In the genomic region with DNA sequence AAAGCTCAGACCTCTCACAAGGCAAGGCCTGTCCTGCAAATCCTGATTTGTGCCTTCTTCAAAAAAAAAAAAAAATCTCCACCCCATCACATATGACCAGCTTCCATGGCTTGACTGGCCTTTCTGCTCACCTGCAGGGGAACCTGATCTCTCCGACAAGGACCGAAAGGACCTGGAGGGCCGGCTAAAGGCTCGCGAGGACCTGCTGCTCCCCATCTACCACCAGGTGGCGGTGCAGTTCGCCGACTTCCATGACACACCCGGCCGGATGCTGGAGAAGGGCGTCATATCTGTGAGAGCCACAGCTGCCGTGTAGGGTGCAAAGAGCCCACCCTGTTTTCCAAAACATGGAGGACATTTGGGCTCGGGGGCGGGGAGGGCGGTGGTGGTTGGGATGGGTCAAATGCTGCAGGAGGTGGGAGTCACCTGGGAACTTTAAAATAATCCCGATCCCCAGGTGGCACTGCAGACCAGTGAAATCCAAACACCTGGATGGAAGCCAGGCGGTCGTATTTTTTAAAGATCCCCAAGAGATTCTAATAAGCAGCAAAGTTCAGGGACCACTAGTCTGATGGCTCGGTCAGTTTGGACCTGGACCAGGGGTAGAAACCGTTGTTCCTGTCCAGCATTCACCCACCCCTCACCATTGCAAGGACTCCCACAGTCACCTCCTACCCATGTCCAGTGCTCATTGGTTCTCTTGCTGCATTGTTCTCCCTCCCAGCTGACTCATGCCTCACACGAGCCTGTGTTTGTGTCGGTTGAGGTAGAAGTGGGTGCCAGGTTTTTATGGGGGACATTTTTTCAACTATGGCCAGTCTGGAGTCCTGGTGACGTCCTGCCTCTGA, we compare ENCODE assay signal across 8 cellular contexts. TPM values are rescaled to one million over a fixed set of nuclear protein-coding genes. Genes with fewer than 3 reads are reported as not detected.
DNase-seq lines count a peak whose midpoint lies in the region; ATAC-seq, FAIRE-seq and TF ChIP-seq lines count a peak whose summit lies in the region.

No MANE protein-coding gene starts in this region.

- POLR2A ChIA-PET in WTC11 (lab: Charles Lee): interaction anchor here (0.7 kb wide), 1 partner anchor 61 kb away, joined by 4 read pairs; no protein-coding TSS in a partner anchor

- H3K27me3 Mint-ChIP-seq in WTC11 (ENCODE audit: low read depth): no peaks in the 10 kb centered on the region

- H3K27ac ChIP-seq in thoracic aorta: no peak overlapping the region

- no peak for TF ChIP-seq POLR2A in GM12891 (IDR thresholded peaks at IDR 0.05; ENCODE audit: low read depth, low read length)
- TF ChIP-seq POLR2A in GM18505 (IDR thresholded peaks at IDR 0.05; ENCODE audit: borderline replicate concordance, extremely low read depth, insufficient read depth, insufficient read length): no peak

- no peaks in the 10 kb centered on the region; the same call in 1 of the 2 replicates for H3K36me3 Mint-ChIP-seq in WTC11

- FAIRE-seq in GM12891 (lab: Jason Lieb, UNC): peak; percentile 76

- no peaks in the 10 kb centered on the region for H3K27me3 ChIP-seq in thoracic aorta (replicated peaks; ENCODE audit: insufficient read depth)

- H3K9me3 ChIP-seq in thoracic aorta: peaks cover 4% of the 10 kb centered on the region

- DNase-seq in ACHN (peak; percentile 85), GM12891 (ENCODE audit: insufficient read length, low spot score) (peak; percentile 84), NCI-H2107 (lab: John Stamatoyannopoulos, UW) (peak; percentile 92), WTC11 (ENCODE audit: low spot score) (peak; percentile 95), epidermal melanocyte (ENCODE audit: insufficient read length, low spot score) (peak; percentile 61), midbrain (lab: John Stamatoyannopoulos, UW) (peak; percentile 66), thoracic aorta (ENCODE audit: low spot score) (no peak)

- TF ChIP-seq CTCF in WTC11 (IDR thresholded peaks at IDR 0.05) (peak; percentile 58; the same call in 1 of the 2 replicates), thoracic aorta (IDR thresholded peaks at IDR 0.05) (peak; percentile 49)

- no peaks in the 10 kb centered on the region for H3K9me3 Mint-ChIP-seq in WTC11

- H3K4me3 ChIP-seq in thoracic aorta: no peak overlapping the region

- ATAC-seq in WTC11 (peak; percentile 90), thoracic aorta (ENCODE audit: insufficient number of reproducible peaks, low FRiP score, low read depth) (no peak), GM18505 (IDR thresholded peaks at IDR 0.05; ENCODE audit: unreplicated experiment) (no peak)

- H3K4me3 Mint-ChIP-seq in WTC11: no peak overlapping the region

- no peak overlapping the region for H3K27ac Mint-ChIP-seq in WTC11

- H3K4me1 Mint-ChIP-seq in WTC11: peaks cover 10% of the 10 kb centered on the region

- CTCF ChIA-PET in WTC11 (lab: Charles Lee): interaction anchor here (0.5 to 3.9 kb wide), 47 partner anchors 9 to 213 kb away, joined by 3 to 55 read pairs (median 4); partner anchors contain the start of genes FOXN4, KCTD10 and UBE3B

- H3K4me1 ChIP-seq in thoracic aorta (ENCODE audit: control insufficient read depth in 1 of 2, low read depth in 2 of 2): no peaks in the 10 kb centered on the region

- in situ Hi-C loops in ACHN (cut with HindIII; ENCODE audit: low pct_ligation_motif_present, low pct_unique_long_range_greater_than_20kb, low sequenced_read_pairs): no loop called here

- peaks cover 25% of the 10 kb centered on the region for H3K36me3 ChIP-seq in thoracic aorta

TF ChIP-seq in GM12891, 5 proteins besides CTCF, POLR2A, EP300 and RAD21:
- TF ChIP-seq SPI1 (IDR thresholded peaks at IDR 0.05; ENCODE audit: low read depth, low read length) (no peak), TAF1 (IDR thresholded peaks at IDR 0.05; ENCODE audit: low read depth, low read length) (no peak), PAX5 (IDR thresholded peaks at IDR 0.05; ENCODE audit: insufficient read depth, low read length, severe bottlenecking) (no peak), POU2F2 (IDR thresholded peaks at IDR 0.05; ENCODE audit: low read depth, low read length) (no peak), POLR2AphosphoS5 (IDR thresholded peaks at IDR 0.05; ENCODE audit: low read depth, low read length) (no peak)

TF ChIP-seq in WTC11, 78 proteins besides CTCF, POLR2A, EP300 and RAD21:
- 0 out of 2 replicates have a peak, but pooled peaks have one; percentile 45 for TF ChIP-seq MAX (CRISPR knock-in tag; IDR thresholded peaks at IDR 0.05)
- TF ChIP-seq, protein P1, sequence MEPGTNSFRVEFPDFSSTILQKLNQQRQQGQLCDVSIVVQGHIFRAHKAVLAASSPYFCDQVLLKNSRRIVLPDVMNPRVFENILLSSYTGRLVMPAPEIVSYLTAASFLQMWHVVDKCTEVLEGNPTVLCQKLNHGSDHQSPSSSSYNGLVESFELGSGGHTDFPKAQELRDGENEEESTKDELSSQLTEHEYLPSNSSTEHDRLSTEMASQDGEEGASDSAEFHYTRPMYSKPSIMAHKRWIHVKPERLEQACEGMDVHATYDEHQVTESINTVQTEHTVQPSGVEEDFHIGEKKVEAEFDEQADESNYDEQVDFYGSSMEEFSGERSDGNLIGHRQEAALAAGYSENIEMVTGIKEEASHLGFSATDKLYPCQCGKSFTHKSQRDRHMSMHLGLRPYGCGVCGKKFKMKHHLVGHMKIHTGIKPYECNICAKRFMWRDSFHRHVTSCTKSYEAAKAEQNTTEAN (CRISPR knock-in tag; IDR thresholded peaks at IDR 0.05): no peak

RNA-seq across cellular contexts. Expression of gene FOXN4, which starts 44.8 kb away (rescaled TPM):
- not detected for polyA plus RNA-seq in GM12891 (2012; ENCODE audit: low read depth, missing spikeins)
- total RNA-seq in WTC11 (2021) (0.37 to 0.92 TPM (median 0.66 TPM) in 3 replicates), thoracic aorta (not detected)
